ENCODE assay signal across 1 cellular context in the genomic region with DNA sequence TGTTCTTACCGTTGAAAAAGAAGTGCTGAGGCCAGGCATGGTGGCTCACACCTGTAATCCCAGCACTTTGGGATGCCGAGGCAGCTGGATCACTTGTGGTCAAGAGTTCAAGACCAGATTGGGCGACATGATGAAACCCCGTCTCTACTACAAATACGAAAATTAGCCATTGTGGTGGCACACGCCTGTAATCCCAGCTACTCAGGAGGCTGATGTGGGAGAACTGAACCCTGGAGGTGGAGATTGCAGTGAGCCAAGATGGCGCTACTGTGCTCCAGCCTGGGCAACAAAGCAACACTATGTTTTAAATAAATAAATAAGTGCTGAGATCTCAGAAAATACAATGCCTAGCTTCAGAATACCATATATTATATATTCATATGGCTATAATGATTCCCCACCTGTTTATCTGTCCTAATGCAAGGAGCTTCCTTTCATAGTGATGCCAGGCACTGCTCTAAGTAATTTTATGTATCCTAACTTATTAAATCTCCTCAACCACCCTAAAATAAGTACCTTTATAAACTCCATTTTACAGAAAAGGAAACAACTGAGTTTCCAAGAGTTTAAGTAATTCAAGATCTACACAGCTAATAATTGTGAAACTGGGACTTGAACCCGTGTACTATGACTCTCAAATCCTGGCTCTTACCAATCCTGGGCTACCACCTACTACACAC.
TF ChIP-seq lines count a peak whose summit lies in the region.

No MANE protein-coding gene starts in this region.

TF ChIP-seq in GM12878, 131 proteins besides CTCF, POLR2A, EP300 and RAD21:
- TF ChIP-seq ZNF24 (IDR thresholded peaks at IDR 0.05) = 0 out of 2 replicates have a peak, but pooled peaks have one; percentile 19
- no peak for TF ChIP-seq ASH2L (IDR thresholded peaks at IDR 0.05; ENCODE audit: borderline replicate concordance, low read depth)
- TF ChIP-seq, protein P1, sequence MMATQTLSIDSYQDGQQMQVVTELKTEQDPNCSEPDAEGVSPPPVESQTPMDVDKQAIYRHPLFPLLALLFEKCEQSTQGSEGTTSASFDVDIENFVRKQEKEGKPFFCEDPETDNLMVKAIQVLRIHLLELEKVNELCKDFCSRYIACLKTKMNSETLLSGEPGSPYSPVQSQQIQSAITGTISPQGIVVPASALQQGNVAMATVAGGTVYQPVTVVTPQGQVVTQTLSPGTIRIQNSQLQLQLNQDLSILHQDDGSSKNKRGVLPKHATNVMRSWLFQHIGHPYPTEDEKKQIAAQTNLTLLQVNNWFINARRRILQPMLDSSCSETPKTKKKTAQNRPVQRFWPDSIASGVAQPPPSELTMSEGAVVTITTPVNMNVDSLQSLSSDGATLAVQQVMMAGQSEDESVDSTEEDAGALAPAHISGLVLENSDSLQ (IDR thresholded peaks at IDR 0.05) = no peak
TF ChIP-seq in GM12878: peak in this region for 1.
